9 cellular contexts compared by ENCODE assay signal in the genomic region with DNA sequence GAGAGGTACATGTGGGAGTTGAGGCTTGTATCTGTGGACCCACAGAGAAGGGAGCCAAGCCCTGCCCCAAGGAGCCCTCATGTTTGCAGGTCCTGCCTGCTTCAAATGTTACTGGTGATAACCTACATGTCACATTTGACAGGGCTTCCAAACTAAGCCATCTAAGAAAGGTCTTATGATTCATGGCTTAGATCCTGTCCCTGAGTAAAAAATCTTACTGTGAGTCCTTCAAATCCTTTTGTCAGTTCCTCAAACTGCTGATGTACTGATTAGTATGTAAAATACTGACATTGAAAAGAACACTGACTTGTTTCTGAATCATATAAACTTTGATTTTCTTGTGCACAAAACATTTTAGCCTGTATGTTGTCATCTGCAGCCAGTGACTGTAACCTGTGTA. TPM values are rescaled to one million over a fixed set of nuclear protein-coding genes. Genes with fewer than 3 reads are reported as not detected.
DNase-seq lines count a peak whose midpoint lies in the region; ATAC-seq and TF ChIP-seq lines count a peak whose summit lies in the region.
"Had no signal": no experiment of that assay in that cellular context is flagged by ENCODE, and none has a peak within 500 bp of the region (broad histone marks: within the 10 kb centered on the region; RNA-seq: fewer than 3 reads in every experiment).

No MANE protein-coding gene starts in this region.

- no peak for TF ChIP-seq POLR2A in IMR-90 (IDR thresholded peaks at IDR 0.05; ENCODE audit: low read depth, low read length)

- no TSS peak for BruUV-seq in IMR-90 (replicated peaks; lab: Mats Ljungman, UMichigan)

- no peak overlapping the region for H2AK9ac ChIP-seq in IMR-90 (replicated peaks; ENCODE audit: low read depth, low read length, poor library complexity)

- peak overlapping the region; percentile 56; the same call in 1 of the 2 replicates for H4K91ac ChIP-seq in IMR-90 (ENCODE audit: insufficient read depth, low read depth, low read length)

- peak overlapping the region; percentile 92 for H2BK5ac ChIP-seq in IMR-90 (ENCODE audit: low read depth, low read length, poor library complexity, severe bottlenecking)

- POLR2A ChIA-PET in IMR-90 (lab: Charles Lee; ENCODE audit: unreplicated experiment), result no interaction called here

- peak overlapping the region; percentile 96 for H3K23ac ChIP-seq in IMR-90 (ENCODE audit: low read depth, low read length)

- H3K9me1 ChIP-seq in IMR-90 (ENCODE audit: insufficient read depth, low read length), result peaks cover 13% of the 10 kb centered on the region

- H3K9ac ChIP-seq in IMR-90 (ENCODE audit: low read depth, low read length) (peak overlapping the region; percentile 78; the same call in 1 of the 2 replicates), mucosa of rectum (ENCODE audit: low read depth in 1 of 2, low read length in 2 of 2) (peak overlapping the region; percentile 88 to 90)

- H2AK5ac ChIP-seq in IMR-90 (ENCODE audit: low read depth, low read length), result peak overlapping the region; percentile 50; the same call in 1 of the 2 replicates

- H3K4me3 ChIP-seq in AG10803 (ENCODE audit: low read length) (peak overlapping the region; percentile 92), IMR-90 (ENCODE audit: insufficient read depth, low read depth, low read length) (peak overlapping the region; percentile 88; the same call in 1 of the 2 replicates), ascending aorta (peak overlapping the region; percentile 66 to 94), mucosa of rectum (ENCODE audit: low read length in 2 of 2) (peak overlapping the region in 1 of 2 donors; percentile 91)

- H3K18ac ChIP-seq in IMR-90 (ENCODE audit: low read depth, low read length), result no peak overlapping the region; the same call in 1 of the 2 replicates

- H4K8ac ChIP-seq in IMR-90 (ENCODE audit: low read depth in 2 of 2, low read length in 2 of 2), result peak overlapping the region; percentile 67 to 71; a peak in 3 of 4 replicates

- DNase-seq in AG10803 (ENCODE audit: low read depth) (no peak), IMR-90 (no peak), ascending aorta (ENCODE audit: low spot score in 2 of 2) (no peak), activated gamma-delta T cell treated with Interleukin-2 at 50 U/mL for 16 hours (no peak), epidermal melanocyte (ENCODE audit: insufficient read length, low spot score) (no peak)
- DNase-seq: stimulated activated naive CD8-positive, alpha-beta T cell treated with anti-CD3 and anti-CD28 coated beads, Interleukin-15, Interleukin-2, amounts not matched to agents 100 U/mL and 50 U/mL, for 24 hours had no signal

- dilution Hi-C loops in IMR-90 (cut with HindIII; ENCODE audit: low sequenced_read_pairs, unreplicated experiment), result no loop called here

- H3K4ac ChIP-seq in IMR-90 (ENCODE audit: low read depth, low read length), result peak overlapping the region; percentile 97

- CTCF ChIA-PET in IMR-90 (lab: Yijun Ruan, JAX), result no interaction called here

- H4K5ac ChIP-seq in IMR-90 (ENCODE audit: low read depth, low read length), result no peak overlapping the region

- peak overlapping the region; percentile 90 for H2BK120ac ChIP-seq in IMR-90 (ENCODE audit: low read depth, low read length)

- H4K20me1 ChIP-seq in IMR-90 (ENCODE audit: insufficient read depth, low read length), result peaks cover 21% of the 10 kb centered on the region

- H3K27me3 ChIP-seq in IMR-90 (ENCODE audit: control insufficient read depth, insufficient read depth, low read length) (no peaks in the 10 kb centered on the region), ascending aorta (no peaks in the 10 kb centered on the region), mucosa of rectum (ENCODE audit: control insufficient read depth in 2 of 2, insufficient read depth in 2 of 2, low read length in 2 of 2) (no peaks in the 10 kb centered on the region)

- H3K27ac ChIP-seq in IMR-90 (ENCODE audit: insufficient read depth, low read length) (no peak overlapping the region), ascending aorta (peak overlapping the region; percentile 90 to 96), mucosa of rectum (ENCODE audit: low read depth in 2 of 2, low read length in 2 of 2) (peak overlapping the region in 1 of 2 donors; percentile 93)

- peak overlapping the region; percentile 29 for H2AFZ ChIP-seq in IMR-90 (replicated peaks; ENCODE audit: low read length, poor library complexity)

- TF ChIP-seq CTCF in AG10803 (conservative IDR thresholded peaks at IDR 0.05; ENCODE audit: low read length) (no peak), IMR-90 (conservative IDR thresholded peaks at IDR 0.05; ENCODE audit: low read depth, low read length) (no peak), ascending aorta (IDR thresholded peaks at IDR 0.05) (no peak)

- H3K36me3 ChIP-seq in IMR-90 (ENCODE audit: control insufficient read depth, insufficient read depth, low read length), result no peaks in the 10 kb centered on the region
- H3K36me3 ChIP-seq in ascending aorta, result no peaks in the 10 kb centered on the region
- no peaks in the 10 kb centered on the region for H3K36me3 ChIP-seq in mucosa of rectum (ENCODE audit: control insufficient read depth in 2 of 2, insufficient read depth in 2 of 2, low read length in 2 of 2)

- no peak overlapping the region for H2BK20ac ChIP-seq in IMR-90 (ENCODE audit: low read depth, low read length)

- no peak for TF ChIP-seq RAD21 in IMR-90 (IDR thresholded peaks at IDR 0.05; ENCODE audit: low read length)

- ATAC-seq in IMR-90 (ENCODE audit: low read depth), result no peak
- no peak for ATAC-seq in HG03571 (IDR thresholded peaks at IDR 0.05; ENCODE audit: unreplicated experiment)
- ATAC-seq in GM18520 (IDR thresholded peaks at IDR 0.05; ENCODE audit: unreplicated experiment), result no peak

- peak overlapping the region; percentile 91 for H3K14ac ChIP-seq in IMR-90 (replicated peaks; ENCODE audit: low read depth, low read length)

- peak overlapping the region; percentile 65; the same call in 1 of the 2 replicates for H3K4me2 ChIP-seq in IMR-90 (ENCODE audit: low read depth, low read length)

- no peak overlapping the region for H3K56ac ChIP-seq in IMR-90 (ENCODE audit: extremely low read depth, insufficient read depth, low read length)

- H3K4me1 ChIP-seq in IMR-90 (ENCODE audit: control insufficient read depth, insufficient read depth, low read length) (peaks cover 9% of the 10 kb centered on the region), ascending aorta (peaks cover 0 to 26% of the 10 kb centered on the region in 2 donors), mucosa of rectum (ENCODE audit: control insufficient read depth in 2 of 2, insufficient read depth in 2 of 2, low read length in 2 of 2) (peaks cover 12 to 18% of the 10 kb centered on the region in 2 donors)

- peak overlapping the region; percentile 2; the same call in 1 of the 3 replicates for H2BK15ac ChIP-seq in IMR-90 (ENCODE audit: low read depth, low read length)

- in situ Hi-C loops in IMR-90 (cut with MboI; ENCODE audit: low sequenced_read_pairs), result loop anchor here (25.0 kb wide), 3 partner anchors 635 to 1115 kb away; a partner anchor contains a TSS

- intact Hi-C loops in IMR-90 (cut with micrococcal nuclease), result loop anchor here (2.0 kb wide), 1 partner anchor 207 kb away; no protein-coding TSS in a partner anchor
- intact Hi-C loops in ascending aorta (cut with DNase I), result loop anchor here (1.0 to 5.0 kb wide), 4 partner anchors 15 to 385 kb away; a partner anchor contains a TSS

- H3K9me3 ChIP-seq in IMR-90 (ENCODE audit: control insufficient read depth, insufficient read depth, low read length), result no peaks in the 10 kb centered on the region
- no peaks in the 10 kb centered on the region for H3K9me3 ChIP-seq in ascending aorta
- no peaks in the 10 kb centered on the region for H3K9me3 ChIP-seq in mucosa of rectum (ENCODE audit: control insufficient read depth in 2 of 2, low read length in 2 of 2)

- H3K79me1 ChIP-seq in IMR-90 (ENCODE audit: low read depth in 1 of 2, low read length in 2 of 2), result peaks cover 12 to 51% of the 10 kb centered on the region in 2 experiments; a peak in 3 of 4 replicates

TF ChIP-seq in IMR-90, 13 proteins besides CTCF, POLR2A, EP300 and RAD21 (continues in another document):
- no peak for TF ChIP-seq BHLHE40 (IDR thresholded peaks at IDR 0.05; ENCODE audit: low read depth, low read length)
- no peak for TF ChIP-seq CEBPB (IDR thresholded peaks at IDR 0.05; ENCODE audit: low read depth, low read length)
- no peak for TF ChIP-seq NFE2L2 (IDR thresholded peaks at IDR 0.05; ENCODE audit: low read depth, low read length)
- TF ChIP-seq, protein P1, sequence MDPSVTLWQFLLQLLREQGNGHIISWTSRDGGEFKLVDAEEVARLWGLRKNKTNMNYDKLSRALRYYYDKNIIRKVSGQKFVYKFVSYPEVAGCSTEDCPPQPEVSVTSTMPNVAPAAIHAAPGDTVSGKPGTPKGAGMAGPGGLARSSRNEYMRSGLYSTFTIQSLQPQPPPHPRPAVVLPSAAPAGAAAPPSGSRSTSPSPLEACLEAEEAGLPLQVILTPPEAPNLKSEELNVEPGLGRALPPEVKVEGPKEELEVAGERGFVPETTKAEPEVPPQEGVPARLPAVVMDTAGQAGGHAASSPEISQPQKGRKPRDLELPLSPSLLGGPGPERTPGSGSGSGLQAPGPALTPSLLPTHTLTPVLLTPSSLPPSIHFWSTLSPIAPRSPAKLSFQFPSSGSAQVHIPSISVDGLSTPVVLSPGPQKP (IDR thresholded peaks at IDR 0.05; ENCODE audit: borderline replicate concordance, low read depth, low read length), result no peak
- TF ChIP-seq FOS (IDR thresholded peaks at IDR 0.05; ENCODE audit: low read depth, low read length), result no peak
- TF ChIP-seq, protein P2, sequence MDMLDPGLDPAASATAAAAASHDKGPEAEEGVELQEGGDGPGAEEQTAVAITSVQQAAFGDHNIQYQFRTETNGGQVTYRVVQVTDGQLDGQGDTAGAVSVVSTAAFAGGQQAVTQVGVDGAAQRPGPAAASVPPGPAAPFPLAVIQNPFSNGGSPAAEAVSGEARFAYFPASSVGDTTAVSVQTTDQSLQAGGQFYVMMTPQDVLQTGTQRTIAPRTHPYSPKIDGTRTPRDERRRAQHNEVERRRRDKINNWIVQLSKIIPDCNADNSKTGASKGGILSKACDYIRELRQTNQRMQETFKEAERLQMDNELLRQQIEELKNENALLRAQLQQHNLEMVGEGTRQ (IDR thresholded peaks at IDR 0.05; ENCODE audit: low read depth, low read length), result no peak
- TF ChIP-seq MAZ (IDR thresholded peaks at IDR 0.05; ENCODE audit: borderline replicate concordance, low read depth, low read length), result no peak
- no peak for TF ChIP-seq MXI1 (IDR thresholded peaks at IDR 0.05; ENCODE audit: borderline replicate concordance, low read depth, low read length)
- TF ChIP-seq RFX5 (IDR thresholded peaks at IDR 0.05; ENCODE audit: low read depth, low read length), result no peak
- no peak for TF ChIP-seq RCOR1 (IDR thresholded peaks at IDR 0.05; ENCODE audit: insufficient replicate concordance, low read length)
- no peak for TF ChIP-seq MAFK (IDR thresholded peaks at IDR 0.05; ENCODE audit: low read depth, low read length)
- no peak for TF ChIP-seq SMC3 (IDR thresholded peaks at IDR 0.05; ENCODE audit: low read depth, low read length)

RNA-seq across cellular contexts. Expression of a gene that starts 1.0 kb away (rescaled TPM):
- total RNA-seq in IMR-90 (2012; rRNA removed) (70.3 and 70.8 TPM in 2 replicates), ascending aorta (24.4 TPM)
- polyA plus RNA-seq in IMR-90 (2012; rRNA removed), result 26.3 and 29.8 TPM in 2 replicates
- 13.5 and 16.4 TPM in 2 replicates for polyA plus RNA-seq in IMR-90 (2012; cell fraction: cytosol; rRNA removed)
- 5.1 and 13.1 TPM in 2 replicates for polyA plus RNA-seq in IMR-90 (2012; cell fraction: nucleus; rRNA removed; ENCODE audit: low replicate concordance)
